In genomic region chr11:10456519-10456918, GRCh38 we compare ENCODE assay signal across 9 cellular contexts. TPM values are rescaled to one million over a fixed set of nuclear protein-coding genes. Genes with fewer than 3 reads are reported as not detected.
DNase-seq lines count a peak whose midpoint lies in the region; ATAC-seq and TF ChIP-seq lines count a peak whose summit lies in the region.
"Had no signal": no experiment of that assay in that cellular context is flagged by ENCODE, and none has a peak within 500 bp of the region (broad histone marks: within the 10 kb centered on the region; RNA-seq: fewer than 3 reads in every experiment).

No MANE protein-coding gene starts in this region.

- no peak for ATAC-seq in natural killer cell treated with Interleukin-12 subunit alpha and Interleukin-12 subunit beta and Interleukin-15 and Interleukin-18, amount 100 ng/mL, for 72 hours
- ATAC-seq in HG03520 (IDR thresholded peaks at IDR 0.05; ENCODE audit: unreplicated experiment) (no peak), HG03280 (IDR thresholded peaks at IDR 0.05; ENCODE audit: unreplicated experiment) (no peak)

- DNase-seq in GM12864 (ENCODE audit: low read depth) (no peak), NCI-H2107 treated with DMSO at 0.1 percent for 48 hours (lab: John Stamatoyannopoulos, UW; ENCODE audit: unreplicated experiment) (peak; percentile 59), cardiac fibroblast (ENCODE audit: low read depth in 2 of 2) (no peak), iPS-NIHi11 (ENCODE audit: low spot score) (no peak)
- no peak for DNase-seq in natural killer cell treated with Interleukin-12 subunit alpha and Interleukin-12 subunit beta and Interleukin-15 and Interleukin-18, amount 100 ng/mL, for 72 hours (ENCODE audit: low spot score)
- no peak for DNase-seq in stimulated activated naive CD4-positive, alpha-beta T cell treated with Interleukin-2 at 50 U/mL for 16 hours (lab: John Stamatoyannopoulos, UW)

- peaks cover 0 to 10% of the 10 kb centered on the region in 2 donors for H3K27me3 Mint-ChIP-seq in natural killer cell treated with Interleukin-12 subunit alpha and Interleukin-12 subunit beta and Interleukin-15 and Interleukin-18, amount 100 ng/mL, for 72 hours

- H3K4me3 ChIP-seq in GM12864 (ENCODE audit: low read depth, low read length): peak overlapping the region; percentile 72
- H3K4me3 ChIP-seq in cardiac fibroblast (replicated peaks in 1 of 2; ENCODE audit: low read depth in 2 of 2, low read length in 2 of 2): peak overlapping the region; percentile 4 to 67

- TF ChIP-seq CTCF in GM12864 (IDR thresholded peaks at IDR 0.05; ENCODE audit: low read depth, low read length, missing control alignments): no peak
- TF ChIP-seq CTCF in cardiac fibroblast (IDR thresholded peaks at IDR 0.05; ENCODE audit: low read depth, low read length): no peak

- H3K4me1 Mint-ChIP-seq in natural killer cell treated with Interleukin-12 subunit alpha and Interleukin-12 subunit beta and Interleukin-15 and Interleukin-18, amount 100 ng/mL, for 72 hours (ENCODE audit: low read depth in 2 of 2): peaks cover 38 to 45% of the 10 kb centered on the region in 2 donors

- peak overlapping the region; percentile 84 for H3K4me3 Mint-ChIP-seq in natural killer cell treated with Interleukin-12 subunit alpha and Interleukin-12 subunit beta and Interleukin-15 and Interleukin-18, amount 100 ng/mL, for 72 hours

- no peaks in the 10 kb centered on the region for H3K36me3 Mint-ChIP-seq in natural killer cell treated with Interleukin-12 subunit alpha and Interleukin-12 subunit beta and Interleukin-15 and Interleukin-18, amount 100 ng/mL, for 72 hours

- no peaks in the 10 kb centered on the region for H3K9me3 Mint-ChIP-seq in natural killer cell treated with Interleukin-12 subunit alpha and Interleukin-12 subunit beta and Interleukin-15 and Interleukin-18, amount 100 ng/mL, for 72 hours
- H3K9me3 Mint-ChIP-seq: neural crest cell had no signal

- H3K27ac Mint-ChIP-seq in natural killer cell treated with Interleukin-12 subunit alpha and Interleukin-12 subunit beta and Interleukin-15 and Interleukin-18, amount 100 ng/mL, for 72 hours: peak overlapping the region; percentile 66 to 76

RNA-seq across cellular contexts. Expression of gene AMPD3, which starts 1.5 kb away (rescaled TPM):
- 10 to 100 TPM; 10.9 to 11.3 TPM for total RNA-seq in natural killer cell treated with Interleukin-12 subunit alpha and Interleukin-12 subunit beta and Interleukin-15 and Interleukin-18, amount 100 ng/mL, for 72 hours
